Comparison of ENCODE assay signal across 8 cellular contexts in the genomic region with DNA sequence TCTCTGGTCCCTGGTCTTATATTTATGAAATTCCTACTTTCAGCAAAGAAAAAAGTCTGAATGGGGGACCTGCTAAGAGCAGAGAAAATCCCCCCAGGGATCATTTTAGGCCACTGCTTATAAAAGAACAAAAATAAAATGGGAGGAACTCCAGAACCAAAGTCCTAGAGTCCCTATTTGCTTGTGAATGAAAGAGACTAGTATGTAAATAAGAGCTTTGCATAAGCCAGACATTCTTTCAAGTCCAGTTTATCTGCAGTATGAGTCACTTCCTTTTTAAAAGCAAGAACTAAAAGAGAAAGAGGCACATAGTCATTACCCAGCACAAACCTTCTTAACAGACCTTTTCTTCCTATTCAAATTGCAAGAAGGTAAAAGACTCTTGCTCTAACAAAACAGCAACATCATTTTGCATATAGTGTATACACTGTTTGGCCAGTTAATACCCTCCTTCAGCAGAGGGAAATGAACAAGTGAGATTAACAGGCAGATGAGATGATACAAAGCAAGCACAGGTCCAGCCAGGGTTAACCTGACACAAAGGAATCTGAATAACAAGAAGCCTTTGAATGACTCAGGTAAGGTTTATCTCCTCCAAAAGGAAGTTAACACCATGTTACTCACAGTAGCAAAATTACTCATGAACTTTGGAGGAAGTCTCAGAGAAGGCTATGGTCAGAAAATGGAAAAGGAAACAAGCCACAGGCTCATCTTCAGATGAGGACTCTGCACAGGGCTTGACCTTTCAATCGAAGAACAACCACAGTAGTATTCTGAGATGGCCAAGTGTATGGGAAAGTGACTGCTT.
A peak's percentile ranks its signal among the peaks of the same experiment; 100 is the strongest.
DNase-seq lines count a peak whose midpoint lies in the region; ATAC-seq and TF ChIP-seq lines count a peak whose summit lies in the region.

No MANE protein-coding gene starts in this region.

- peak; percentile 96 for ATAC-seq in stimulated activated naive CD8-positive, alpha-beta T cell treated with anti-CD3 and anti-CD28 coated beads, Interleukin-15, amount 100 ng/mL, for 72 hours

- peak overlapping the region; percentile 97 for H3K27ac Mint-ChIP-seq in activated T-helper 2 cell treated with anti-CD3 and anti-CD28 coated beads, Interferon-gamma antibody, Interleukin-2, Interleukin-4, amounts not matched to agents 10 μg/mL and 5 μg/mL and 100 μg/mL, durations not matched to agents 14 hours and 24 hours and 36 hours
- H3K27ac Mint-ChIP-seq in stimulated activated naive CD8-positive, alpha-beta T cell treated with anti-CD3 and anti-CD28 coated beads, Interleukin-15, amount 100 ng/mL, for 72 hours, result peak overlapping the region; percentile 90 to 97

- intact Hi-C loops in activated T-helper 2 cell treated with anti-CD3 and anti-CD28 coated beads, Interferon-gamma antibody, Interleukin-2, Interleukin-4, amounts not matched to agents 10 μg/mL and 5 μg/mL and 100 μg/mL, durations not matched to agents 14 hours and 24 hours and 36 hours (cut with micrococcal nuclease), result loop anchor here (1.0 to 2.0 kb wide), 11 partner anchors 10 to 615 kb away; a partner anchor contains a TSS

- no peak overlapping the region for H3K4me3 ChIP-seq in HFF-Myc (replicated peaks; ENCODE audit: low read depth, low read length)

- no peaks in the 10 kb centered on the region for H3K27me3 Mint-ChIP-seq in activated T-helper 2 cell treated with anti-CD3 and anti-CD28 coated beads, Interferon-gamma antibody, Interleukin-2, Interleukin-4, amounts not matched to agents 10 μg/mL and 5 μg/mL and 100 μg/mL, durations not matched to agents 14 hours and 24 hours and 36 hours (ENCODE audit: low read depth)
- H3K27me3 Mint-ChIP-seq in stimulated activated naive CD8-positive, alpha-beta T cell treated with anti-CD3 and anti-CD28 coated beads, Interleukin-15, amount 100 ng/mL, for 72 hours, result no peaks in the 10 kb centered on the region

- peaks cover 32% of the 10 kb centered on the region for H3K4me1 Mint-ChIP-seq in activated T-helper 2 cell treated with anti-CD3 and anti-CD28 coated beads, Interferon-gamma antibody, Interleukin-2, Interleukin-4, amounts not matched to agents 10 μg/mL and 5 μg/mL and 100 μg/mL, durations not matched to agents 14 hours and 24 hours and 36 hours (ENCODE audit: low read depth)
- peaks cover 30% of the 10 kb centered on the region for H3K4me1 Mint-ChIP-seq in stimulated activated naive CD8-positive, alpha-beta T cell treated with anti-CD3 and anti-CD28 coated beads, Interleukin-15, amount 100 ng/mL, for 72 hours

- peak overlapping the region; percentile 52 for H3K4me3 Mint-ChIP-seq in activated T-helper 2 cell treated with anti-CD3 and anti-CD28 coated beads, Interferon-gamma antibody, Interleukin-2, Interleukin-4, amounts not matched to agents 10 μg/mL and 5 μg/mL and 100 μg/mL, durations not matched to agents 14 hours and 24 hours and 36 hours (ENCODE audit: low read depth)
- H3K4me3 Mint-ChIP-seq in stimulated activated naive CD8-positive, alpha-beta T cell treated with anti-CD3 and anti-CD28 coated beads, Interleukin-15, amount 100 ng/mL, for 72 hours, result peak overlapping the region; percentile 57 to 73

- no peaks in the 10 kb centered on the region for H3K9me3 Mint-ChIP-seq in activated T-helper 2 cell treated with anti-CD3 and anti-CD28 coated beads, Interferon-gamma antibody, Interleukin-2, Interleukin-4, amounts not matched to agents 10 μg/mL and 5 μg/mL and 100 μg/mL, durations not matched to agents 14 hours and 24 hours and 36 hours
- peaks cover 0 to 5% of the 10 kb centered on the region in 2 donors for H3K9me3 Mint-ChIP-seq in stimulated activated naive CD8-positive, alpha-beta T cell treated with anti-CD3 and anti-CD28 coated beads, Interleukin-15, amount 100 ng/mL, for 72 hours

- H3K36me3 Mint-ChIP-seq in activated T-helper 2 cell treated with anti-CD3 and anti-CD28 coated beads, Interferon-gamma antibody, Interleukin-2, Interleukin-4, amounts not matched to agents 10 μg/mL and 5 μg/mL and 100 μg/mL, durations not matched to agents 14 hours and 24 hours and 36 hours (ENCODE audit: low read depth), result peaks cover 4% of the 10 kb centered on the region

- DNase-seq in activated gamma-delta T cell treated with anti-CD3 and anti-CD28 coated beads, Interleukin-2, amount 50 U/mL, for 16 hours (ENCODE audit: low read depth), result peak; percentile 9
- DNase-seq in activated gamma-delta T cell (lab: John Stamatoyannopoulos, UW), result no peak
- peak; percentile 72 for DNase-seq in HFF-Myc (ENCODE audit: extremely low read depth, low read depth)
- DNase-seq in M059J (ENCODE audit: low read depth), result peak; percentile 94
- no peak for DNase-seq in activated T-helper 2 cell treated with anti-CD3 and anti-CD28 coated beads, Interferon-gamma antibody, Interleukin-2, Interleukin-4, amounts not matched to agents 10 μg/mL and 5 μg/mL and 100 μg/mL, durations not matched to agents 14 hours and 24 hours and 36 hours (ENCODE audit: low spot score)
- peak; percentile 92 for DNase-seq in iPS DF 19.7 (ENCODE audit: low read depth, low spot score)
- peak; percentile 54 to 65 for DNase-seq in stimulated activated naive CD8-positive, alpha-beta T cell treated with anti-CD3 and anti-CD28 coated beads, Interleukin-15, amount 100 ng/mL, for 72 hours
- no peak for DNase-seq in NCI-H1930 (lab: John Stamatoyannopoulos, UW)

- no peak for TF ChIP-seq CTCF in HFF-Myc (IDR thresholded peaks at IDR 0.05; ENCODE audit: low read depth, low read length, missing control alignments)

Comparison
In these comparisons a context has a peak if more than half of its experiments do, and no peak if none do; other contexts are left out.
1. DNase-seq: peak in activated gamma-delta T cell treated with anti-CD3 and anti-CD28 coated beads, Interleukin-2, amount 50 U/mL, for 16 hours (single experiment), HFF-Myc (single experiment), M059J (single experiment), iPS DF 19.7 (single experiment) and stimulated activated naive CD8-positive, alpha-beta T cell treated with anti-CD3 and anti-CD28 coated beads, Interleukin-15, amount 100 ng/mL, for 72 hours (2 of 2); none in activated gamma-delta T cell (single experiment), activated T-helper 2 cell treated with anti-CD3 and anti-CD28 coated beads, Interferon-gamma antibody, Interleukin-2, Interleukin-4, amounts not matched to agents 10 μg/mL and 5 μg/mL and 100 μg/mL, durations not matched to agents 14 hours and 24 hours and 36 hours (single experiment) and NCI-H1930 (0 of 2).